ENCODE assay signal across 36 cellular contexts in genomic region chr12:116516657-116517056, GRCh38. TPM values are rescaled to one million over a fixed set of nuclear protein-coding genes. Genes with fewer than 3 reads are reported as not detected.
"Had no signal": no experiment of that assay in that cellular context is flagged by ENCODE, and none has a peak within 500 bp of the region (broad histone marks: within the 10 kb centered on the region; RNA-seq: fewer than 3 reads in every experiment).

No MANE protein-coding gene starts in this region.

- H3K4me3 ChIP-seq: adrenal gland, body of pancreas, breast epithelium had no signal

- H3K27me3 ChIP-seq: adrenal gland, body of pancreas, brain microvascular endothelial cell, breast epithelium had no signal

- H3K27ac ChIP-seq: adrenal gland, body of pancreas, brain microvascular endothelial cell, breast epithelium, VCaP had no signal

- DNase-seq: activated B cell treated with CpG ODN at 0.5 μM for 24 hours; activated CD4-positive, alpha-beta memory T cell treated with anti-CD3 and anti-CD28 coated beads for 36 hours; activated CD4-positive, alpha-beta T cell treated with anti-CD3 and anti-CD28 coated beads for 4 hours; activated CD4-positive, alpha-beta T cell treated with anti-CD3 and anti-CD28 coated beads, Interleukin-2, amount 10 ng/mL, durations not matched to agents 24 days and 14 days; activated CD4-positive, alpha-beta T cell treated with anti-CD3 and anti-CD28 coated beads, Interleukin-2, amount 50 U/mL, for 1 hour; activated CD4-positive, alpha-beta T cell treated with anti-CD3 and anti-CD28 coated beads, Interleukin-2, amount 50 U/mL, for 4 hours; activated CD4-positive, CD25-positive, alpha-beta regulatory T cell treated with anti-CD3 and anti-CD28 coated beads, Interleukin-2, amount 50 U/mL, for 72 hours; activated CD8-positive, alpha-beta memory T cell treated with anti-CD3 and anti-CD28 coated beads, Interleukin-2, amount 50 U/mL, for 4 hours; activated CD8-positive, alpha-beta T cell treated with anti-CD3 and anti-CD28 coated beads for 36 hours; activated effector memory CD4-positive, alpha-beta T cell treated with anti-CD3 and anti-CD28 coated beads, Interleukin-2, amount 50 U/mL, for 16 hours; activated gamma-delta T cell treated with Interleukin-2 at 50 U/mL for 16 hours; activated naive CD4-positive, alpha-beta T cell; activated naive CD4-positive, alpha-beta T cell treated with anti-CD3 and anti-CD28 coated beads for 36 hours; activated naive CD8-positive, alpha-beta T cell treated with anti-CD3 and anti-CD28 coated beads for 36 hours; activated T-cell treated with anti-CD3 and anti-CD28 coated beads for 4 hours; activated T-cell treated with anti-CD3 and anti-CD28 coated beads, Interleukin-2, amount 50 U/mL, for 1 hour; activated T-cell treated with anti-CD3 and anti-CD28 coated beads, Interleukin-2, amount 50 U/mL, for 4 hours; activated T-cell treated with anti-CD3 and anti-CD28 coated beads, Interleukin-2, amount 50 U/mL, for 72 hours; adrenal gland; amniotic stem cell; aorta; body of pancreas; brain microvascular endothelial cell; central memory CD4-positive, alpha-beta T cell; T-helper 1 cell; T-helper 2 cell; T-helper 9 cell had no signal

- H3K9me3 Mint-ChIP-seq: activated B cell treated with CpG ODN at 0.5 μM for 24 hours; activated CD4-positive, alpha-beta memory T cell treated with anti-CD3 and anti-CD28 coated beads for 36 hours; activated CD4-positive, alpha-beta T cell treated with anti-CD3 and anti-CD28 coated beads, Interleukin-2, amount 10 ng/mL, durations not matched to agents 24 days and 14 days; activated CD8-positive, alpha-beta T cell treated with anti-CD3 and anti-CD28 coated beads for 36 hours; activated naive CD4-positive, alpha-beta T cell treated with anti-CD3 and anti-CD28 coated beads for 36 hours; activated naive CD4-positive, alpha-beta T cell treated with anti-CD3 and anti-CD28 coated beads, Interleukin-2, amount 50 U/mL, for 72 hours; activated naive CD8-positive, alpha-beta T cell treated with anti-CD3 and anti-CD28 coated beads for 36 hours; activated T-cell treated with anti-CD3 and anti-CD28 coated beads, Interleukin-2, amount 50 U/mL, for 4 hours; activated T-cell treated with anti-CD3 and anti-CD28 coated beads, Interleukin-2, amount 50 U/mL, for 72 hours; activated T-helper 1 cell treated with anti-CD3 and anti-CD28 coated beads, Interleukin-12 subunit alpha, Interleukin-12 subunit beta, Interleukin-2, Interleukin-4 antibody, amounts not matched to agents 30 ng/mL and 10 ng/mL and 1 ng/mL, durations not matched to agents 14 hours and 24 hours and 36 hours; activated T-helper 17 cell treated with anti-CD3 and anti-CD28 coated beads, Interleukin-2, amount 50 U/mL, for 72 hours; T-helper 1 cell treated with Interleukin-12 subunit alpha and Interleukin-12 subunit beta and Interleukin-4 antibody, amounts not matched to agents 30 μg/mL and 1 μg/mL, for 36 hours; T-helper 2 cell treated with Interferon-gamma antibody and Interleukin-4, amounts not matched to agents 5 μg/mL and 100 μg/mL, for 36 hours had no signal

- FAIRE-seq: astrocyte, TTC549 had no signal

- H3K4me1 ChIP-seq: adrenal gland, body of pancreas, breast epithelium had no signal

- H3K36me3 ChIP-seq: adrenal gland, brain microvascular endothelial cell, breast epithelium had no signal

- H3K4me3 Mint-ChIP-seq: activated B cell treated with CpG ODN at 0.5 μM for 24 hours; activated CD4-positive, alpha-beta memory T cell treated with anti-CD3 and anti-CD28 coated beads for 36 hours; activated CD4-positive, alpha-beta T cell treated with anti-CD3 and anti-CD28 coated beads, Interleukin-2, amount 10 ng/mL, durations not matched to agents 24 days and 14 days; activated CD8-positive, alpha-beta T cell treated with anti-CD3 and anti-CD28 coated beads for 36 hours; activated naive CD4-positive, alpha-beta T cell treated with anti-CD3 and anti-CD28 coated beads for 36 hours; activated naive CD8-positive, alpha-beta T cell treated with anti-CD3 and anti-CD28 coated beads for 36 hours; activated T-cell treated with anti-CD3 and anti-CD28 coated beads, Interleukin-2, amount 50 U/mL, for 4 hours; activated T-cell treated with anti-CD3 and anti-CD28 coated beads, Interleukin-2, amount 50 U/mL, for 72 hours; activated T-helper 1 cell treated with anti-CD3 and anti-CD28 coated beads, Interleukin-12 subunit alpha, Interleukin-12 subunit beta, Interleukin-2, Interleukin-4 antibody, amounts not matched to agents 30 ng/mL and 10 ng/mL and 1 ng/mL, durations not matched to agents 14 hours and 24 hours and 36 hours; activated T-helper 17 cell treated with anti-CD3 and anti-CD28 coated beads, Interleukin-2, amount 50 U/mL, for 72 hours; T-helper 1 cell treated with Interleukin-12 subunit alpha and Interleukin-12 subunit beta and Interleukin-4 antibody, amounts not matched to agents 30 μg/mL and 1 μg/mL, for 36 hours; T-helper 2 cell treated with Interferon-gamma antibody and Interleukin-4, amounts not matched to agents 5 μg/mL and 100 μg/mL, for 36 hours had no signal

- H3K36me3 Mint-ChIP-seq: activated CD4-positive, alpha-beta memory T cell treated with anti-CD3 and anti-CD28 coated beads for 36 hours; activated naive CD4-positive, alpha-beta T cell treated with anti-CD3 and anti-CD28 coated beads, Interleukin-2, amount 50 U/mL, for 72 hours; activated naive CD8-positive, alpha-beta T cell treated with anti-CD3 and anti-CD28 coated beads for 36 hours had no signal

- ATAC-seq: activated CD8-positive, alpha-beta T cell treated with anti-CD3 and anti-CD28 coated beads for 36 hours; activated naive CD4-positive, alpha-beta T cell treated with anti-CD3 and anti-CD28 coated beads, Interleukin-2, amount 50 U/mL, for 72 hours; activated T-cell treated with anti-CD3 and anti-CD28 coated beads, Interleukin-2, amount 50 U/mL, for 4 hours; activated T-cell treated with anti-CD3 and anti-CD28 coated beads, Interleukin-2, amount 50 U/mL, for 72 hours; activated T-helper 17 cell treated with anti-CD3 and anti-CD28 coated beads, Interleukin-2, amount 50 U/mL, for 72 hours; body of pancreas had no signal

- H3K27me3 Mint-ChIP-seq: activated B cell treated with CpG ODN at 0.5 μM for 24 hours; activated CD4-positive, alpha-beta memory T cell treated with anti-CD3 and anti-CD28 coated beads for 36 hours; activated CD8-positive, alpha-beta T cell treated with anti-CD3 and anti-CD28 coated beads for 36 hours; activated naive CD8-positive, alpha-beta T cell treated with anti-CD3 and anti-CD28 coated beads for 36 hours; activated T-helper 17 cell treated with anti-CD3 and anti-CD28 coated beads, Interleukin-2, amount 50 U/mL, for 72 hours had no signal

- H3K27ac Mint-ChIP-seq: activated B cell treated with CpG ODN at 0.5 μM for 24 hours; activated CD4-positive, alpha-beta memory T cell treated with anti-CD3 and anti-CD28 coated beads for 36 hours; activated CD4-positive, alpha-beta T cell treated with anti-CD3 and anti-CD28 coated beads, Interleukin-2, amount 10 ng/mL, durations not matched to agents 24 days and 14 days; activated CD8-positive, alpha-beta T cell treated with anti-CD3 and anti-CD28 coated beads for 36 hours; activated naive CD4-positive, alpha-beta T cell treated with anti-CD3 and anti-CD28 coated beads for 36 hours; activated naive CD4-positive, alpha-beta T cell treated with anti-CD3 and anti-CD28 coated beads, Interleukin-2, amount 50 U/mL, for 72 hours; activated naive CD8-positive, alpha-beta T cell treated with anti-CD3 and anti-CD28 coated beads for 36 hours; activated T-cell treated with anti-CD3 and anti-CD28 coated beads, Interleukin-2, amount 50 U/mL, for 72 hours; activated T-helper 1 cell treated with anti-CD3 and anti-CD28 coated beads, Interleukin-12 subunit alpha, Interleukin-12 subunit beta, Interleukin-2, Interleukin-4 antibody, amounts not matched to agents 30 ng/mL and 10 ng/mL and 1 ng/mL, durations not matched to agents 14 hours and 24 hours and 36 hours; activated T-helper 17 cell treated with anti-CD3 and anti-CD28 coated beads, Interleukin-2, amount 50 U/mL, for 72 hours; T-helper 1 cell treated with Interleukin-12 subunit alpha and Interleukin-12 subunit beta and Interleukin-4 antibody, amounts not matched to agents 30 μg/mL and 1 μg/mL, for 36 hours; T-helper 2 cell treated with Interferon-gamma antibody and Interleukin-4, amounts not matched to agents 5 μg/mL and 100 μg/mL, for 36 hours had no signal

- H3K9me3 ChIP-seq: adrenal gland, body of pancreas, breast epithelium had no signal

RNA-seq across cellular contexts. Expression of gene MAP1LC3B2, which starts 42.5 kb away (rescaled TPM):
- total RNA-seq: body of pancreas had no signal
